26 cellular contexts compared by ENCODE assay signal in genomic region chr22:49425356-49425755, GRCh38.
"Had no signal": no experiment of that assay in that cellular context is flagged by ENCODE, and none has a peak within 500 bp of the region (broad histone marks: within the 10 kb centered on the region; RNA-seq: fewer than 3 reads in every experiment).

No MANE protein-coding gene starts in this region.

- H3K9me3 ChIP-seq: gastrocnemius medialis, neutrophil, pancreas, vagina had no signal

- H3K4me1 Mint-ChIP-seq: activated naive CD8-positive, alpha-beta T cell treated with anti-CD3 and anti-CD28 coated beads for 36 hours; activated T-helper 17 cell treated with anti-CD3 and anti-CD28 coated beads, Interleukin-2, amount 50 U/mL, for 72 hours had no signal

- H3K4me1 ChIP-seq: gastrocnemius medialis, lower lobe of right lung, pancreas, tibial artery, vagina had no signal

- H3K27ac Mint-ChIP-seq: activated CD8-positive, alpha-beta T cell treated with anti-CD3 and anti-CD28 coated beads, Interleukin-2, amount 10 ng/mL, durations not matched to agents 7 days and 5 days; activated naive CD8-positive, alpha-beta T cell treated with anti-CD3 and anti-CD28 coated beads for 36 hours; activated T-cell treated with anti-CD3 and anti-CD28 coated beads, Interleukin-2, amount 50 U/mL, for 24 hours; activated T-helper 17 cell treated with anti-CD3 and anti-CD28 coated beads, Interleukin-2, amount 50 U/mL, for 72 hours; effector memory CD8-positive, alpha-beta T cell; nephron; T-cell; T-helper 2 cell treated with Interferon-gamma antibody and Interleukin-4, amounts not matched to agents 5 μg/mL and 100 μg/mL, for 36 hours had no signal

- H3K9me3 Mint-ChIP-seq: effector memory CD8-positive, alpha-beta T cell; nephron; T-helper 2 cell treated with Interferon-gamma antibody and Interleukin-4, amounts not matched to agents 5 μg/mL and 100 μg/mL, for 36 hours had no signal

- H3K36me3 Mint-ChIP-seq: activated naive CD8-positive, alpha-beta T cell treated with anti-CD3 and anti-CD28 coated beads for 36 hours; T-cell had no signal

- H3K36me3 ChIP-seq: gastrocnemius medialis, lower lobe of right lung, neutrophil, pancreas, tibial artery, vagina, WERI-Rb-1 had no signal

- ATAC-seq: activated CD8-positive, alpha-beta T cell treated with anti-CD3 and anti-CD28 coated beads, Interleukin-2, amount 10 ng/mL, durations not matched to agents 7 days and 5 days; activated T-helper 17 cell treated with anti-CD3 and anti-CD28 coated beads, Interleukin-2, amount 50 U/mL, for 72 hours; effector memory CD8-positive, alpha-beta T cell; esophagus mucosa; gastrocnemius medialis; left colon; lower lobe of right lung; pancreas; right cardiac atrium; stimulated activated naive CD8-positive, alpha-beta T cell treated with anti-CD3 and anti-CD28 coated beads, Interleukin-15, Interleukin-2, amounts not matched to agents 100 U/mL and 50 U/mL, for 24 hours; T-cell had no signal

- H3K27me3 ChIP-seq: neutrophil, vagina had no signal

- DNase-seq: activated CD4-positive, alpha-beta T cell treated with anti-CD3 and anti-CD28 coated beads, Interleukin-2, amount 50 U/mL, for 1 hour; activated CD4-positive, CD25-positive, alpha-beta regulatory T cell treated with anti-CD3 and anti-CD28 coated beads, Interleukin-2, amount 50 U/mL, for 72 hours; activated CD8-positive, alpha-beta T cell treated with anti-CD3 and anti-CD28 coated beads, Interleukin-2, amount 10 ng/mL, durations not matched to agents 7 days and 5 days; activated naive CD4-positive, alpha-beta T cell treated with Interleukin-2 at 50 U/mL for 16 hours; activated naive CD8-positive, alpha-beta T cell treated with anti-CD3 and anti-CD28 coated beads for 36 hours; activated T-cell treated with anti-CD3 and anti-CD28 coated beads, Interleukin-2, amount 50 U/mL, for 24 hours; central memory CD4-positive, alpha-beta T cell; effector memory CD8-positive, alpha-beta T cell; gastrocnemius medialis; hypothalamus; left colon; lower lobe of right lung; pancreas; right cardiac atrium; stimulated activated CD4-positive, alpha-beta T cell treated with anti-CD3 and anti-CD28 coated beads, Interleukin-4, amount 100 ng/mL, for 4 hours; stimulated activated naive CD8-positive, alpha-beta T cell treated with anti-CD3 and anti-CD28 coated beads, Interleukin-15, Interleukin-2, amounts not matched to agents 100 U/mL and 50 U/mL, for 24 hours; substantia nigra; T-cell; tibial artery; WERI-Rb-1 had no signal

- H3K27ac ChIP-seq: gastrocnemius medialis, lower lobe of right lung, neutrophil, pancreas, tibial artery, vagina, WERI-Rb-1 had no signal

- H3K4me3 Mint-ChIP-seq: activated CD8-positive, alpha-beta T cell treated with anti-CD3 and anti-CD28 coated beads, Interleukin-2, amount 10 ng/mL, durations not matched to agents 7 days and 5 days; activated naive CD8-positive, alpha-beta T cell treated with anti-CD3 and anti-CD28 coated beads for 36 hours; activated T-cell treated with anti-CD3 and anti-CD28 coated beads, Interleukin-2, amount 50 U/mL, for 24 hours; activated T-helper 17 cell treated with anti-CD3 and anti-CD28 coated beads, Interleukin-2, amount 50 U/mL, for 72 hours; effector memory CD8-positive, alpha-beta T cell; nephron; T-cell; T-helper 2 cell treated with Interferon-gamma antibody and Interleukin-4, amounts not matched to agents 5 μg/mL and 100 μg/mL, for 36 hours had no signal

- H3K27me3 Mint-ChIP-seq: activated T-helper 17 cell treated with anti-CD3 and anti-CD28 coated beads, Interleukin-2, amount 50 U/mL, for 72 hours had no signal

- H3K4me3 ChIP-seq: gastrocnemius medialis, lower lobe of right lung, pancreas, tibial artery, vagina had no signal
